In genomic region chr22:38704568-38705234, GRCh38 we compare ENCODE assay signal across 8 cellular contexts. TPM values are rescaled to one million over a fixed set of nuclear protein-coding genes. Genes with fewer than 3 reads are reported as not detected.
DNase-seq lines count a peak whose midpoint lies in the region; ATAC-seq and TF ChIP-seq lines count a peak whose summit lies in the region.

No MANE protein-coding gene starts in this region.

- H3K27ac Mint-ChIP-seq in activated CD8-positive, alpha-beta memory T cell treated with anti-CD3 and anti-CD28 coated beads, Interleukin-2, amount 10 ng/mL, durations not matched to agents 7 days and 5 days, result peak overlapping the region; percentile 93
- peak overlapping the region; percentile 95 for H3K27ac Mint-ChIP-seq in activated naive CD8-positive, alpha-beta T cell
- peak overlapping the region; percentile 94 to 99 (median 98) for H3K27ac Mint-ChIP-seq in immature natural killer cell

- no peaks in the 10 kb centered on the region for H3K9me3 Mint-ChIP-seq in activated CD8-positive, alpha-beta memory T cell treated with anti-CD3 and anti-CD28 coated beads, Interleukin-2, amount 10 ng/mL, durations not matched to agents 7 days and 5 days (ENCODE audit: low read depth)
- no peaks in the 10 kb centered on the region for H3K9me3 Mint-ChIP-seq in activated naive CD8-positive, alpha-beta T cell (ENCODE audit: low read depth)
- no peaks in the 10 kb centered on the region for H3K9me3 Mint-ChIP-seq in immature natural killer cell

- peak overlapping the region; percentile 80 for H3K4me3 Mint-ChIP-seq in activated CD8-positive, alpha-beta memory T cell treated with anti-CD3 and anti-CD28 coated beads, Interleukin-2, amount 10 ng/mL, durations not matched to agents 7 days and 5 days
- H3K4me3 Mint-ChIP-seq in activated naive CD8-positive, alpha-beta T cell, result peak overlapping the region; percentile 84
- H3K4me3 Mint-ChIP-seq in immature natural killer cell, result peak overlapping the region; percentile 76 to 89 (median 87)

- H3K4me1 Mint-ChIP-seq in activated CD8-positive, alpha-beta memory T cell treated with anti-CD3 and anti-CD28 coated beads, Interleukin-2, amount 10 ng/mL, durations not matched to agents 7 days and 5 days, result peaks cover 48% of the 10 kb centered on the region
- peaks cover 54% of the 10 kb centered on the region for H3K4me1 Mint-ChIP-seq in activated naive CD8-positive, alpha-beta T cell (ENCODE audit: low read depth)
- H3K4me1 Mint-ChIP-seq in immature natural killer cell, result peaks cover 50 to 59% of the 10 kb centered on the region in 2 donors

- no peaks in the 10 kb centered on the region for H3K27me3 ChIP-seq in testis

- no peak for TF ChIP-seq POLR2A in testis (IDR thresholded peaks at IDR 0.05)

- H3K36me3 Mint-ChIP-seq in activated CD8-positive, alpha-beta memory T cell treated with anti-CD3 and anti-CD28 coated beads, Interleukin-2, amount 10 ng/mL, durations not matched to agents 7 days and 5 days, result peaks cover 34% of the 10 kb centered on the region
- peaks cover 2% of the 10 kb centered on the region for H3K36me3 Mint-ChIP-seq in activated naive CD8-positive, alpha-beta T cell
- no peaks in the 10 kb centered on the region for H3K36me3 Mint-ChIP-seq in immature natural killer cell

- intact Hi-C loops in testis (cut with DNase I; ENCODE audit: low total_unique reads), result loop anchor here (10.0 kb wide), 1 partner anchor 50 kb away; the partner anchor contains the start of gene SUN2

- ATAC-seq in activated CD8-positive, alpha-beta memory T cell treated with anti-CD3 and anti-CD28 coated beads, Interleukin-2, amount 10 ng/mL, durations not matched to agents 7 days and 5 days, result no peak
- no peak for ATAC-seq in GM18861 (IDR thresholded peaks at IDR 0.05; ENCODE audit: unreplicated experiment)
- no peak for ATAC-seq in GM19463 (IDR thresholded peaks at IDR 0.05; ENCODE audit: unreplicated experiment)

- H3K27ac ChIP-seq in testis, result peak overlapping the region; percentile 74 to 82

- H3K4me3 ChIP-seq in testis, result peak overlapping the region; percentile 83 to 89

- H3K36me3 ChIP-seq in testis (ENCODE audit: low read depth, missing control alignments), result no peaks in the 10 kb centered on the region

- peaks cover 30% of the 10 kb centered on the region for H3K4me1 ChIP-seq in testis

- H3K27me3 Mint-ChIP-seq in activated CD8-positive, alpha-beta memory T cell treated with anti-CD3 and anti-CD28 coated beads, Interleukin-2, amount 10 ng/mL, durations not matched to agents 7 days and 5 days, result no peaks in the 10 kb centered on the region
- no peaks in the 10 kb centered on the region for H3K27me3 Mint-ChIP-seq in activated naive CD8-positive, alpha-beta T cell
- peaks cover 19 to 30% (median 29%) of the 10 kb centered on the region in 3 donors for H3K27me3 Mint-ChIP-seq in immature natural killer cell (ENCODE audit: low read depth in 3 of 3)

- DNase-seq in activated CD8-positive, alpha-beta memory T cell treated with anti-CD3 and anti-CD28 coated beads, Interleukin-2, amount 10 ng/mL, durations not matched to agents 7 days and 5 days, result no peak
- DNase-seq in activated CD8-positive, alpha-beta memory T cell treated with anti-CD3 and anti-CD28 coated beads, Interleukin-2, amount 50 U/mL, for 4 hours, result no peak
- DNase-seq in immature natural killer cell (no peak), testis (no peak), DMS153 treated with DMSO at 0.1 percent for 48 hours (lab: John Stamatoyannopoulos, UW; ENCODE audit: unreplicated experiment) (no peak)

- no peak for TF ChIP-seq CTCF in testis (IDR thresholded peaks at IDR 0.05)

- CTCF ChIA-PET in activated CD8-positive, alpha-beta memory T cell treated with anti-CD3 and anti-CD28 coated beads, Interleukin-2, amount 10 ng/mL, durations not matched to agents 7 days and 5 days (lab: Charles Lee), result interaction anchor here (0.9 to 3.6 kb wide), 2 partner anchors 23 kb away, joined by 3 to 17 read pairs; partner anchors contain the start of gene TOMM22

- no peaks in the 10 kb centered on the region for H3K9me3 ChIP-seq in testis

- WGBS in testis, 2 donors, result 26% methylated on average over 11 of the region's 11 CpGs

RNA-seq across cellular contexts. Expression of gene GTPBP1, which starts 1.0 kb away (rescaled TPM):
- total RNA-seq in activated CD8-positive, alpha-beta memory T cell treated with anti-CD3 and anti-CD28 coated beads, Interleukin-2, amount 10 ng/mL, durations not matched to agents 7 days and 5 days, result 100 to 1,000 TPM; 116 to 146 TPM
- 10 to 100 TPM; 13.0 to 35.5 (median 15.4) TPM for polyA plus RNA-seq in immature natural killer cell
- total RNA-seq in testis, result 10 to 100 TPM; 81.5 to 89.8 TPM
- polyA plus RNA-seq in testis (ENCODE audit: insufficient read depth, low read depth, low replicate concordance), result 53.1 TPM

RNA-seq across cellular contexts. Expression of gene JOSD1, which starts 4.0 kb away (rescaled TPM):
- total RNA-seq in activated CD8-positive, alpha-beta memory T cell treated with anti-CD3 and anti-CD28 coated beads, Interleukin-2, amount 10 ng/mL, durations not matched to agents 7 days and 5 days, result 10 to 100 TPM; 74.0 to 77.0 TPM
- polyA plus RNA-seq in immature natural killer cell (10 to 100 TPM; 10.6 to 17.9 (median 11.2) TPM), testis (ENCODE audit: insufficient read depth, low read depth, low replicate concordance) (40.9 TPM)
- total RNA-seq in testis, result 10 to 100 TPM; 70.3 to 91.0 TPM

RNA-seq across cellular contexts. Expression of gene TOMM22, which starts 22.9 kb away (rescaled TPM):
- total RNA-seq in activated CD8-positive, alpha-beta memory T cell treated with anti-CD3 and anti-CD28 coated beads, Interleukin-2, amount 10 ng/mL, durations not matched to agents 7 days and 5 days, result 10 to 100 TPM; 61.1 to 94.9 TPM
- polyA plus RNA-seq in immature natural killer cell (10 to 100 TPM; 56.0 to 94.4 (median 68.8) TPM), testis (ENCODE audit: insufficient read depth, low read depth, low replicate concordance) (95.1 TPM)
- total RNA-seq in testis, result 10 to 100 TPM; 44.3 to 57.6 TPM

RNA-seq across cellular contexts. Expression of gene CBY1, which starts 48.3 kb away (rescaled TPM):
- 10 to 100 TPM; 11.2 to 12.0 TPM for total RNA-seq in activated CD8-positive, alpha-beta memory T cell treated with anti-CD3 and anti-CD28 coated beads, Interleukin-2, amount 10 ng/mL, durations not matched to agents 7 days and 5 days
- polyA plus RNA-seq in immature natural killer cell, result 1 to 10 TPM; 1.0 to 5.1 (median 4.5) TPM
- total RNA-seq in testis, result 10 to 100 TPM; 24.9 to 30.9 TPM
- 50.8 TPM for polyA plus RNA-seq in testis (ENCODE audit: insufficient read depth, low read depth, low replicate concordance)

RNA-seq across cellular contexts. Expression of gene FAM227A, which starts 48.5 kb away (rescaled TPM):
- under 1 TPM; 0.12 to 0.40 TPM for total RNA-seq in activated CD8-positive, alpha-beta memory T cell treated with anti-CD3 and anti-CD28 coated beads, Interleukin-2, amount 10 ng/mL, durations not matched to agents 7 days and 5 days
- polyA plus RNA-seq in immature natural killer cell, result not detected
- 10 to 100 TPM; 16.3 to 41.8 TPM for total RNA-seq in testis
- polyA plus RNA-seq in testis (ENCODE audit: insufficient read depth, low read depth, low replicate concordance), result 18.0 TPM
